Comparison of ENCODE assay signal across 23 cellular contexts in the genomic region with DNA sequence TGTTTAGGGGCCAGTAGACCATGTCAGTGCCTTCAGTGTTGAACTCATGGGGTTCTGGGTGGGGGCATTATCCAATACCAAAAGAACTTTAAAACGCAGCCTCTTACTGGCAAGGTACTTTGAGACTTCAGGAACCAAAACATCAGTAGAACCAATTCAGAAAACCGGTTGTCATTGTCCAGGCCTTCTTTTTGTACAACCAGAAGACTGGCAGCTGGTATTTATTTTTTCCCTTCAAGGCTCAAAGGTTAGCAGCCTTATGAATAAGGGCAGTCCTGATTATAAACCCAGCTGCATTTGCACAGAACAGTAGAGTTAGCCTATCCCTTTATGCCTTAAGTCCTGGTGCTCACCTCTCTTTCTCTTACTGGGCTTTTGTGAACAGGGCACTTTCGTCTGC.
DNase-seq lines count a peak whose midpoint lies in the region; ATAC-seq and TF ChIP-seq lines count a peak whose summit lies in the region.
"Had no signal": no experiment of that assay in that cellular context is flagged by ENCODE, and none has a peak within 500 bp of the region (broad histone marks: within the 10 kb centered on the region; RNA-seq: fewer than 3 reads in every experiment).

No MANE protein-coding gene starts in this region.

- peaks cover 67% of the 10 kb centered on the region for H3K4me1 Mint-ChIP-seq in HFFc6 (ENCODE audit: low read depth)
- H3K4me1 Mint-ChIP-seq in nephron progenitor cell: peaks cover 58% of the 10 kb centered on the region

- H3K36me3 ChIP-seq in BLaER1 (peaks cover 90% of the 10 kb centered on the region), hepatocyte (replicated peaks; ENCODE audit: insufficient read depth, low read depth) (no peaks in the 10 kb centered on the region), spleen (peaks cover 0 to 29% (median 13%) of the 10 kb centered on the region in 6 donors)
- H3K36me3 ChIP-seq: sigmoid colon, uterus had no signal

- peak overlapping the region; percentile 41 for H3K4me2 ChIP-seq in BLaER1
- peak overlapping the region; percentile 28 for H3K4me2 ChIP-seq in hepatocyte

- no peaks in the 10 kb centered on the region for H3K27me3 ChIP-seq in BLaER1
- no peaks in the 10 kb centered on the region for H3K27me3 ChIP-seq in hepatocyte
- H3K27me3 ChIP-seq in spleen (replicated peaks in 1 of 7): no peaks in the 10 kb centered on the region
- H3K27me3 ChIP-seq: sigmoid colon, uterus had no signal

- H3K9me3 Mint-ChIP-seq in HFFc6 (no peaks in the 10 kb centered on the region), nephron progenitor cell (no peaks in the 10 kb centered on the region)
- H3K9me3 Mint-ChIP-seq: CD4-positive, alpha-beta memory T cell; mesothelial cell of epicardium; nephron had no signal

- H3K4me1 ChIP-seq in BLaER1 (peaks cover 99% of the 10 kb centered on the region), hepatocyte (ENCODE audit: insufficient read depth) (peaks cover 28% of the 10 kb centered on the region), spleen (peaks cover 24 to 98% (median 66%) of the 10 kb centered on the region in 6 donors)

- H3K27me3 Mint-ChIP-seq in HFFc6 (ENCODE audit: insufficient read depth): no peaks in the 10 kb centered on the region; the same call in 1 of the 2 replicates
- no peaks in the 10 kb centered on the region for H3K27me3 Mint-ChIP-seq in nephron progenitor cell (ENCODE audit: low read depth, poor library complexity)
- H3K27me3 Mint-ChIP-seq: CD4-positive, alpha-beta memory T cell had no signal

- intact Hi-C loops in spleen (cut with DNase I; ENCODE audit: low total_unique reads): no loop called here

- H2AFZ ChIP-seq in hepatocyte: no peak overlapping the region

- peaks cover 3% of the 10 kb centered on the region; the same call in 1 of the 2 replicates for H3K9me3 ChIP-seq in BLaER1
- H3K9me3 ChIP-seq in hepatocyte (ENCODE audit: low read depth): no peaks in the 10 kb centered on the region
- H3K9me3 ChIP-seq in spleen: no peaks in the 10 kb centered on the region
- H3K9me3 ChIP-seq: sigmoid colon, uterus had no signal

- H4K20me1 ChIP-seq in BLaER1 (peaks cover 100% of the 10 kb centered on the region), hepatocyte (ENCODE audit: insufficient read depth, poor library complexity, severe bottlenecking) (peaks cover 97% of the 10 kb centered on the region)

- DNase-seq in HFFc6 (no peak), hepatocyte (ENCODE audit: low spot score) (no peak), nephron progenitor cell (no peak), spleen (no peak), activated gamma-delta T cell (lab: John Stamatoyannopoulos, UW) (no peak), NCI-H2081 treated with DMSO at 0.1 percent for 48 hours (lab: John Stamatoyannopoulos, UW) (no peak)
- DNase-seq: activated CD4-positive, alpha-beta T cell treated with anti-CD3 and anti-CD28 coated beads, Interleukin-2, amount 50 U/mL, for 1 hour; activated gamma-delta T cell treated with Interleukin-2 at 50 U/mL for 16 hours; amygdala; CD4-positive, alpha-beta memory T cell; DND-41; GOT3; NCI-H1105; NCI-H69; sigmoid colon; uterus; WERI-Rb-1 had no signal

- no peak overlapping the region for H3K27ac ChIP-seq in BLaER1
- peak overlapping the region; percentile 23 for H3K27ac ChIP-seq in hepatocyte
- H3K27ac ChIP-seq in spleen: peak overlapping the region in 1 of 8 donors; percentile 7
- H3K27ac ChIP-seq: HL-60, sigmoid colon, SK-N-MC, uterus, WERI-Rb-1 had no signal

- no peaks in the 10 kb centered on the region for H3K9me2 ChIP-seq in hepatocyte (replicated peaks; ENCODE audit: insufficient read depth)

- H3K79me2 ChIP-seq in hepatocyte: peaks cover 100% of the 10 kb centered on the region

- no peak overlapping the region for H3K4me3 ChIP-seq in BLaER1
- H3K4me3 ChIP-seq in hepatocyte: no peak overlapping the region
- H3K4me3 ChIP-seq in spleen: no peak overlapping the region
- H3K4me3 ChIP-seq: sigmoid colon, SK-N-MC, uterus had no signal

- H3K4me3 Mint-ChIP-seq in HFFc6 (no peak overlapping the region), nephron progenitor cell (no peak overlapping the region)
- H3K4me3 Mint-ChIP-seq: mesothelial cell of epicardium, nephron had no signal

- peak overlapping the region; percentile 4; the same call in 1 of the 2 replicates for H3K27ac Mint-ChIP-seq in HFFc6
- H3K27ac Mint-ChIP-seq in nephron progenitor cell: peak overlapping the region; percentile 19
- H3K27ac Mint-ChIP-seq: mesothelial cell of epicardium had no signal

- TF ChIP-seq CTCF in HFFc6 (IDR thresholded peaks at IDR 0.05) (no peak), hepatocyte (IDR thresholded peaks at IDR 0.05; ENCODE audit: poor library complexity) (no peak), nephron progenitor cell (IDR thresholded peaks at IDR 0.05) (no peak), spleen (IDR thresholded peaks at IDR 0.05 in 8 of 11, conservative IDR thresholded peaks at IDR 0.05 in 3 of 11) (no peak)

- WGBS in hepatocyte (ENCODE audit: low lambda C conversion rate, missing lambda C conversion rate): 76% methylated on average over 3 of the region's 3 CpGs
- WGBS in spleen, 5 donors: 79 to 87% (median 84%) methylated on average over 3 of the region's 3 CpGs

- no peak for ATAC-seq in HG03442 (IDR thresholded peaks at IDR 0.05; ENCODE audit: unreplicated experiment)

- no peak overlapping the region for H3K9ac ChIP-seq in BLaER1

- no peak for TF ChIP-seq POLR2A in spleen (IDR thresholded peaks at IDR 0.05)

- H3K36me3 Mint-ChIP-seq in HFFc6 (ENCODE audit: low read depth) (peaks cover 18% of the 10 kb centered on the region), nephron progenitor cell (ENCODE audit: low read depth) (peaks cover 25% of the 10 kb centered on the region)
